Comparison of ENCODE assay signal across 1 cellular context in the genomic region with DNA sequence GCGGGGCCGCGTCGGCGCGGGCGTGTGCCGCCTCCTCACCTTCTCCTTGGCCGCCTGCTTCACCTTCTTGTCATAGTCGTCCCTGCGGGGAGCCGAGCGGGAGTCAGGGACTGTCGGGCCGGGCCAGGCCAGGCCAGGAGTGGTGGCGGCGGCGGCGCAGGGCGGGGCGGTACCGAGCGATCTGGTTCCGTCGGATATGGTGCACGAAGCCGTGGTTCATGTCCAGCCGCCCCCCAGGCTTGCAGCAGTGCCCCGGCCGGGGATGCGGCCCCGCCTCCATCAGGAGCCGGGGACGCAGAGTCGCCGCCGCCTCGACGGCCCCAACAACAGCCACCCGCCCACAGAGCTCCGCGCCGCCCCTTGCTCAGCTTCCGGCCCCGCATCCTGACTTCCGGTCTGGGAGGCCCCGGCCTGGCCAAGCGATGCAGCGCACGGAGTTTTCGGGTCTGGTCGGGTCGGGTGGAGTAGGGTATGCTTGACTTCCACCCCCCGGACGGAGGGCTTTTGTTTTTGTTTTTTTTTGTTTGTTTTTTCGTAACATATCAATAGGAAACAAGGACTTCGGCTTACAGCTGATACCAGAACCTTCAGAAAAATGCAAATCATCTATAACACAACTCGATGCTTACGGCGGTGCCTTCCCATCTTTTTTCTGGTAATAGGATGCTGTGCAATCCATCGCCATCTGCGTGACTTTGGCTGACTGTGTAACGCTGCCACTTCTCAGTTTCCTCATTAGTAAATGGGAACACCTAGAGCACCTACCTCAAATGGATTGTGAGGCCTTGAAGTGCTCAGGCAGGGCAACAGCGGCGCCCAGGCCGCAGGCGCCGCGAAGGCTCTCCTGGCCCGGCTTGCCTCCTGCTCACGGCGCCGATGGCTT.
TF ChIP-seq lines count a peak whose summit lies in the region.

A gene with protein sequence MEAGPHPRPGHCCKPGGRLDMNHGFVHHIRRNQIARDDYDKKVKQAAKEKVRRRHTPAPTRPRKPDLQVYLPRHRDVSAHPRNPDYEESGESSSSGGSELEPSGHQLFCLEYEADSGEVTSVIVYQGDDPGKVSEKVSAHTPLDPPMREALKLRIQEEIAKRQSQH (minus strand): TSS at position 362 of the 883 bp plus-strand sequence. CDS start 82 bp downstream, at position 280.

TF ChIP-seq in HepG2, 621 proteins besides CTCF, POLR2A, EP300 and RAD21 (continued from another document and continues in another):
- TF ChIP-seq REST (IDR thresholded peaks at IDR 0.05; ENCODE audit: borderline replicate concordance in 1 of 2, low read depth in 1 of 2, low read length in 2 of 2) (peak in 1 of 2 experiments; percentile 60; a peak in 1 of 4 replicates), ZNF205 (CRISPR knock-in tag; IDR thresholded peaks at IDR 0.05) (no peak; the same call in none of the 2 replicates), ZNF766 (CRISPR knock-in tag; IDR thresholded peaks at IDR 0.05; ENCODE audit: borderline replicate concordance) (no peak), MIXL1 (CRISPR knock-in tag; IDR thresholded peaks at IDR 0.05) (peak; percentile 51; the same call in 1 of the 2 replicates), ZNF207 (IDR thresholded peaks at IDR 0.05; ENCODE audit: borderline replicate concordance) (no peak), ZNF136 (CRISPR knock-in tag; IDR thresholded peaks at IDR 0.05; ENCODE audit: low read depth) (0 out of 2 replicates have a peak, but pooled peaks have one; percentile 40), ZNF44 (CRISPR knock-in tag; IDR thresholded peaks at IDR 0.05) (no peak), ZNF615 (CRISPR knock-in tag; IDR thresholded peaks at IDR 0.05; ENCODE audit: borderline replicate concordance) (no peak), ZNF672 (CRISPR knock-in tag; IDR thresholded peaks at IDR 0.05) (no peak), ZNF431 (CRISPR knock-in tag; IDR thresholded peaks at IDR 0.05; ENCODE audit: borderline replicate concordance, low read depth) (peak; percentile 74; the same call in 1 of the 2 replicates), EED (CRISPR knock-in tag; IDR thresholded peaks at IDR 0.05) (peak; percentile 90), ZFY (CRISPR knock-in tag; IDR thresholded peaks at IDR 0.05) (peak; percentile 91), BHLHE40 (IDR thresholded peaks at IDR 0.05; ENCODE audit: low read length) (no peak), ZNF670 (CRISPR knock-in tag; IDR thresholded peaks at IDR 0.05; ENCODE audit: borderline replicate concordance) (peak; percentile 90), CHD2 (IDR thresholded peaks at IDR 0.05; ENCODE audit: low read depth, low read length) (no peak), SNAPC2 (CRISPR knock-in tag; IDR thresholded peaks at IDR 0.05) (no peak), ZNF354B (CRISPR knock-in tag; IDR thresholded peaks at IDR 0.05) (no peak), ZSCAN21 (CRISPR knock-in tag; IDR thresholded peaks at IDR 0.05; ENCODE audit: borderline replicate concordance) (no peak; the same call in 1 of the 2 replicates), THAP7 (CRISPR knock-in tag; IDR thresholded peaks at IDR 0.05) (peak; percentile 58), GTF3A (CRISPR knock-in tag; conservative IDR thresholded peaks at IDR 0.05) (no peak; the same call in 1 of the 2 replicates), BCL3 (CRISPR knock-in tag; IDR thresholded peaks at IDR 0.05) (peak; percentile 91), RBFOX2 (IDR thresholded peaks at IDR 0.05; ENCODE audit: low read depth, low read length) (peak; percentile 98), ATF7-NPFF (CRISPR knock-in tag; IDR thresholded peaks at IDR 0.05; ENCODE audit: low read depth) (peak; percentile 79), IRX3 (CRISPR knock-in tag; IDR thresholded peaks at IDR 0.05; ENCODE audit: borderline replicate concordance, low read depth) (no peak), TMF1 (CRISPR knock-in tag; IDR thresholded peaks at IDR 0.05; ENCODE audit: low read depth) (peak; percentile 44; the same call in 1 of the 2 replicates), ZNF234 (CRISPR knock-in tag; conservative IDR thresholded peaks at IDR 0.05) (no peak; the same call in 1 of the 2 replicates), ETV6 (CRISPR knock-in tag; conservative IDR thresholded peaks at IDR 0.05) (peak; percentile 89), AHR (CRISPR knock-in tag; IDR thresholded peaks at IDR 0.05) (peak; percentile 85; the same call in 1 of the 2 replicates), HNF4A (CRISPR knock-in tag; IDR thresholded peaks at IDR 0.05) (0 out of 2 replicates have a peak, but pooled peaks have one; percentile 8), BCL6 (CRISPR knock-in tag; IDR thresholded peaks at IDR 0.05) (peak; percentile 40; the same call in 1 of the 2 replicates), ZNF563 (CRISPR knock-in tag; IDR thresholded peaks at IDR 0.05) (peak; percentile 85), HDAC1 (CRISPR knock-in tag; IDR thresholded peaks at IDR 0.05) (peak; percentile 81), ZBTB25 (CRISPR knock-in tag; IDR thresholded peaks at IDR 0.05) (peak; percentile 73; the same call in 1 of the 2 replicates), GABPB1 (CRISPR knock-in tag; IDR thresholded peaks at IDR 0.05) (peak; percentile 99), PPARG (CRISPR knock-in tag; conservative IDR thresholded peaks at IDR 0.05) (peak; percentile 62; the same call in 1 of the 2 replicates), POLR2G (IDR thresholded peaks at IDR 0.05; ENCODE audit: low read depth, low read length) (peak; percentile 95), PBX3 (CRISPR knock-in tag; IDR thresholded peaks at IDR 0.05; ENCODE audit: borderline replicate concordance) (no peak), SAFB2 (CRISPR knock-in tag; IDR thresholded peaks at IDR 0.05; ENCODE audit: borderline replicate concordance, low read depth) (peak; percentile 70; the same call in 1 of the 2 replicates), SP140L (CRISPR knock-in tag; IDR thresholded peaks at IDR 0.05; ENCODE audit: borderline replicate concordance) (no peak), BRCA1 (CRISPR knock-in tag; IDR thresholded peaks at IDR 0.05) (peak; percentile 68; the same call in 1 of the 2 replicates)
- TF ChIP-seq, protein P1, sequence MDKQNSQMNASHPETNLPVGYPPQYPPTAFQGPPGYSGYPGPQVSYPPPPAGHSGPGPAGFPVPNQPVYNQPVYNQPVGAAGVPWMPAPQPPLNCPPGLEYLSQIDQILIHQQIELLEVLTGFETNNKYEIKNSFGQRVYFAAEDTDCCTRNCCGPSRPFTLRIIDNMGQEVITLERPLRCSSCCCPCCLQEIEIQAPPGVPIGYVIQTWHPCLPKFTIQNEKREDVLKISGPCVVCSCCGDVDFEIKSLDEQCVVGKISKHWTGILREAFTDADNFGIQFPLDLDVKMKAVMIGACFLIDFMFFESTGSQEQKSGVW (CRISPR knock-in tag; IDR thresholded peaks at IDR 0.05; ENCODE audit: borderline replicate concordance), result no peak
- TF ChIP-seq, protein P2, sequence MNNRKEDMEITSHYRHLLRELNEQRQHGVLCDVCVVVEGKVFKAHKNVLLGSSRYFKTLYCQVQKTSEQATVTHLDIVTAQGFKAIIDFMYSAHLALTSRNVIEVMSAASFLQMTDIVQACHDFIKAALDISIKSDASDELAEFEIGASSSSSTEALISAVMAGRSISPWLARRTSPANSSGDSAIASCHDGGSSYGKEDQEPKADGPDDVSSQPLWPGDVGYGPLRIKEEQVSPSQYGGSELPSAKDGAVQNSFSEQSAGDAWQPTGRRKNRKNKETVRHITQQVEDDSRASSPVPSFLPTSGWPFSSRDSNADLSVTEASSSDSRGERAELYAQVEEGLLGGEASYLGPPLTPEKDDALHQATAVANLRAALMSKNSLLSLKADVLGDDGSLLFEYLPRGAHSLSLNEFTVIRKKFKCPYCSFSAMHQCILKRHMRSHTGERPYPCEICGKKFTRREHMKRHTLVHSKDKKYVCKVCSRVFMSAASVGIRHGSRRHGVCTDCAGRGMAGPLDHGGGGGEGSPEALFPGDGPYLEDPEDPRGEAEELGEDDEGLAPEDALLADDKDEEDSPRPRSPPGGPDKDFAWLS (CRISPR knock-in tag; IDR thresholded peaks at IDR 0.05; ENCODE audit: borderline replicate concordance), result 0 out of 2 replicates have a peak, but pooled peaks have one; percentile 62
- TF ChIP-seq, protein P3, sequence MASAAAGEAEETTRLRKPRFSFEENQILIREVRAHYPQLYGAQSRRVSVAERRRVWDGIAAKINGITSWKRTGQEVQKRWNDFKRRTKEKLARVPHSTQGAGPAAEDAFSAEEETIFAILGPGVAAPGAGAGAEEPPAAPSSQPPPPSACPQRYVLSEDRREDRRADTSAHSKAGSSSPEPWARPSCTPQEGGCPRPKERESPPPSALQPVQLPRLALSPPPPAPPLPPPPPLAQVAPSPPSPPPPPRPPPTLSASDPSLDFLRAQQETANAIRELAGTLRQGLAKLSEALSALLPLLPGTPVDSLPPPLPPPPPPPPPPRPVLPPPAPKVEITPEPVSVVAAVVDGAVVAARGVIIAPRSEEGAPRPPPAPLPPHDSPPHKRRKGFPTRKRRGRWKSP (CRISPR knock-in tag; IDR thresholded peaks at IDR 0.05), result peak; percentile 58; the same call in 1 of the 2 replicates
- TF ChIP-seq, protein P4, sequence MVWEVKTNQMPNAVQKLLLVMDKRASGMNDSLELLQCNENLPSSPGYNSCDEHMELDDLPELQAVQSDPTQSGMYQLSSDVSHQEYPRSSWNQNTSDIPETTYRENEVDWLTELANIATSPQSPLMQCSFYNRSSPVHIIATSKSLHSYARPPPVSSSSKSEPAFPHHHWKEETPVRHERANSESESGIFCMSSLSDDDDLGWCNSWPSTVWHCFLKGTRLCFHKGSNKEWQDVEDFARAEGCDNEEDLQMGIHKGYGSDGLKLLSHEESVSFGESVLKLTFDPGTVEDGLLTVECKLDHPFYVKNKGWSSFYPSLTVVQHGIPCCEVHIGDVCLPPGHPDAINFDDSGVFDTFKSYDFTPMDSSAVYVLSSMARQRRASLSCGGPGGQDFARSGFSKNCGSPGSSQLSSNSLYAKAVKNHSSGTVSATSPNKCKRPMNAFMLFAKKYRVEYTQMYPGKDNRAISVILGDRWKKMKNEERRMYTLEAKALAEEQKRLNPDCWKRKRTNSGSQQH (CRISPR knock-in tag; IDR thresholded peaks at IDR 0.05; ENCODE audit: low read depth), result peak; percentile 54
